In genomic region chr5:135296900-135297816, GRCh38 we compare ENCODE assay signal across 29 cellular contexts.
"Had no signal": no experiment of that assay in that cellular context is flagged by ENCODE, and none has a peak within 500 bp of the region (broad histone marks: within the 10 kb centered on the region; RNA-seq: fewer than 3 reads in every experiment).

No MANE protein-coding gene starts in this region.

- H3K36me3 Mint-ChIP-seq: memory B cell; natural killer cell treated with Interleukin-12 subunit alpha and Interleukin-12 subunit beta and Interleukin-15 and Interleukin-18, amount 100 ng/mL, for 72 hours; stimulated activated naive B cell treated with anti-CD40 and anti-IgM and Interleukin-4, amounts not matched to agents 10 μg/mL and 1 μg/mL and 100 μg/mL, for 72 hours had no signal

- H3K4me1 Mint-ChIP-seq: memory B cell; naive thymus-derived CD4-positive, alpha-beta T cell; stimulated activated naive B cell treated with anti-CD40 and anti-IgM and Interleukin-4, amounts not matched to agents 10 μg/mL and 1 μg/mL and 100 μg/mL, for 72 hours had no signal

- DNase-seq: kidney; left colon; left ventricle myocardium inferior; midbrain; mucosa of descending colon; naive thymus-derived CD4-positive, alpha-beta T cell; nucleus accumbens; pancreas; posterior cingulate gyrus; retina; right cardiac atrium; stimulated activated CD4-positive, alpha-beta T cell treated with anti-CD3 and anti-CD28 coated beads, Interleukin-12 subunit alpha, Interleukin-12 subunit beta, amount 100 ng/mL, for 4 hours; stimulated activated CD4-positive, alpha-beta T cell treated with anti-CD3 and anti-CD28 coated beads, Interleukin-15, amount 100 ng/mL, for 24 hours; stimulated activated CD4-positive, alpha-beta T cell treated with anti-CD3 and anti-CD28 coated beads, Interleukin-2, amount 100 ng/mL, for 24 hours; stimulated activated CD4-positive, alpha-beta T cell treated with anti-CD3 and anti-CD28 coated beads, Interleukin-4, amount 100 ng/mL, for 1 hour; stimulated activated naive B cell treated with anti-CD40 and anti-IgM and Interleukin-4, amounts not matched to agents 10 μg/mL and 1 μg/mL and 100 μg/mL, for 72 hours; stimulated activated naive CD8-positive, alpha-beta T cell treated with anti-CD3 and anti-CD28 coated beads, Interleukin-15, Interleukin-2, amounts not matched to agents 100 U/mL and 50 U/mL, for 24 hours; stomach; testis; thyroid gland; transverse colon; upper lobe of left lung had no signal

- H3K9me3 Mint-ChIP-seq: naive thymus-derived CD4-positive, alpha-beta T cell; natural killer cell treated with Interleukin-12 subunit alpha and Interleukin-12 subunit beta and Interleukin-15 and Interleukin-18, amount 100 ng/mL, for 72 hours; stimulated activated naive B cell treated with anti-CD40 and anti-IgM and Interleukin-4, amounts not matched to agents 10 μg/mL and 1 μg/mL and 100 μg/mL, for 72 hours had no signal

- ATAC-seq: left colon; mucosa of descending colon; naive thymus-derived CD4-positive, alpha-beta T cell; natural killer cell treated with Interleukin-12 subunit alpha and Interleukin-12 subunit beta and Interleukin-15 and Interleukin-18, amount 100 ng/mL, for 72 hours; pancreas; right cardiac atrium; sciatic nerve; stimulated activated naive B cell treated with anti-CD40 and anti-IgM and Interleukin-4, amounts not matched to agents 10 μg/mL and 1 μg/mL and 100 μg/mL, for 72 hours; stimulated activated naive CD8-positive, alpha-beta T cell treated with anti-CD3 and anti-CD28 coated beads, Interleukin-15, Interleukin-2, amounts not matched to agents 100 U/mL and 50 U/mL, for 24 hours had no signal

- H3K27ac Mint-ChIP-seq: memory B cell; naive thymus-derived CD4-positive, alpha-beta T cell; natural killer cell treated with Interleukin-12 subunit alpha and Interleukin-12 subunit beta and Interleukin-15 and Interleukin-18, amount 100 ng/mL, for 72 hours; stimulated activated naive B cell treated with anti-CD40 and anti-IgM and Interleukin-4, amounts not matched to agents 10 μg/mL and 1 μg/mL and 100 μg/mL, for 72 hours had no signal

- H3K27ac ChIP-seq: hepatocyte, left ventricle myocardium inferior, pancreas, prostate gland, skin epidermis, stomach, testis, thyroid gland, transverse colon, upper lobe of left lung, vagina had no signal

- H3K27me3 ChIP-seq: hepatocyte, stomach, testis, thyroid gland, upper lobe of left lung, vagina had no signal

- H3K4me1 ChIP-seq: left ventricle myocardium inferior, pancreas, prostate gland, stomach, testis, thyroid gland, transverse colon, upper lobe of left lung, vagina had no signal

- H2AFZ ChIP-seq: hepatocyte had no signal

- H3K4me3 Mint-ChIP-seq: memory B cell; naive thymus-derived CD4-positive, alpha-beta T cell; natural killer cell treated with Interleukin-12 subunit alpha and Interleukin-12 subunit beta and Interleukin-15 and Interleukin-18, amount 100 ng/mL, for 72 hours; stimulated activated naive B cell treated with anti-CD40 and anti-IgM and Interleukin-4, amounts not matched to agents 10 μg/mL and 1 μg/mL and 100 μg/mL, for 72 hours had no signal

- H3K9me3 ChIP-seq: left ventricle myocardium inferior, pancreas, prostate gland, stomach, testis, thyroid gland, transverse colon, upper lobe of left lung, vagina had no signal

- H3K4me3 ChIP-seq: hepatocyte, left ventricle myocardium inferior, mucosa of descending colon, pancreas, prostate gland, skin epidermis, stomach, testis, thyroid gland, transverse colon, upper lobe of left lung, vagina had no signal

- H3K36me3 ChIP-seq: left ventricle myocardium inferior, pancreas, prostate gland, stomach, thyroid gland, transverse colon, upper lobe of left lung, vagina had no signal

- H3K4me2 ChIP-seq: hepatocyte had no signal
